ENCODE assay signal across 9 cellular contexts in genomic region chr3:122102191-122102935, GRCh38. TPM values are rescaled to one million over a fixed set of nuclear protein-coding genes. Genes with fewer than 3 reads are reported as not detected.
DNase-seq lines count a peak whose midpoint lies in the region; ATAC-seq and TF ChIP-seq lines count a peak whose summit lies in the region.
"Had no signal": no experiment of that assay in that cellular context is flagged by ENCODE, and none has a peak within 500 bp of the region (broad histone marks: within the 10 kb centered on the region; RNA-seq: fewer than 3 reads in every experiment).

No MANE protein-coding gene starts in this region.

- peak overlapping the region; percentile 75 for H3K27ac Mint-ChIP-seq in stimulated activated effector memory CD8-positive, alpha-beta T cell treated with anti-CD3 and anti-CD28 coated beads, Interleukin-12 subunit alpha, Interleukin-12 subunit beta, amount 100 ng/mL, for 72 hours
- H3K27ac Mint-ChIP-seq in progenitor cell of endocrine pancreas = no peak overlapping the region

- peaks cover 39% of the 10 kb centered on the region for H3K4me1 Mint-ChIP-seq in stimulated activated effector memory CD8-positive, alpha-beta T cell treated with anti-CD3 and anti-CD28 coated beads, Interleukin-12 subunit alpha, Interleukin-12 subunit beta, amount 100 ng/mL, for 72 hours
- no peaks in the 10 kb centered on the region for H3K4me1 Mint-ChIP-seq in progenitor cell of endocrine pancreas (ENCODE audit: low read depth)

- ATAC-seq in HG02678 (IDR thresholded peaks at IDR 0.05; ENCODE audit: unreplicated experiment) = peak; percentile 37
- ATAC-seq in stimulated activated effector memory CD8-positive, alpha-beta T cell treated with anti-CD3 and anti-CD28 coated beads, Interleukin-12 subunit alpha, Interleukin-12 subunit beta, amount 100 ng/mL, for 72 hours = peak; percentile 52
- no peak for ATAC-seq in GM19324 (IDR thresholded peaks at IDR 0.05; ENCODE audit: low FRiP score, unreplicated experiment)

- no peaks in the 10 kb centered on the region for H3K27me3 Mint-ChIP-seq in progenitor cell of endocrine pancreas

- peak overlapping the region; percentile 29 for H3K4me3 Mint-ChIP-seq in stimulated activated effector memory CD8-positive, alpha-beta T cell treated with anti-CD3 and anti-CD28 coated beads, Interleukin-12 subunit alpha, Interleukin-12 subunit beta, amount 100 ng/mL, for 72 hours
- H3K4me3 Mint-ChIP-seq in progenitor cell of endocrine pancreas (ENCODE audit: low read depth) = no peak overlapping the region

- peaks cover 7% of the 10 kb centered on the region for H3K36me3 Mint-ChIP-seq in stimulated activated effector memory CD8-positive, alpha-beta T cell treated with anti-CD3 and anti-CD28 coated beads, Interleukin-12 subunit alpha, Interleukin-12 subunit beta, amount 100 ng/mL, for 72 hours
- no peaks in the 10 kb centered on the region for H3K36me3 Mint-ChIP-seq in progenitor cell of endocrine pancreas (ENCODE audit: insufficient read depth)

- no peaks in the 10 kb centered on the region for H3K9me3 Mint-ChIP-seq in stimulated activated effector memory CD8-positive, alpha-beta T cell treated with anti-CD3 and anti-CD28 coated beads, Interleukin-12 subunit alpha, Interleukin-12 subunit beta, amount 100 ng/mL, for 72 hours
- no peaks in the 10 kb centered on the region for H3K9me3 Mint-ChIP-seq in progenitor cell of endocrine pancreas (ENCODE audit: low read depth)

- DNase-seq in activated effector memory CD4-positive, alpha-beta T cell treated with anti-CD3 and anti-CD28 coated beads, Interleukin-2, amount 50 U/mL, for 16 hours = peak; percentile 65
- DNase-seq in activated effector memory CD4-positive, alpha-beta T cell treated with Interleukin-2 at 50 U/mL for 16 hours = no peak
- DNase-seq in NOMO-1 treated with DMSO at 0.1 percent for 48 hours (lab: John Stamatoyannopoulos, UW; ENCODE audit: unreplicated experiment) (peak; percentile 87), progenitor cell of endocrine pancreas (ENCODE audit: low spot score, unreplicated experiment) (no peak), NCI-H748 treated with DMSO at 0.1 percent for 48 hours (lab: John Stamatoyannopoulos, UW) (no peak)
- peak in 1 of 2 donors; percentile 83 for DNase-seq in stimulated activated effector memory CD8-positive, alpha-beta T cell treated with anti-CD3 and anti-CD28 coated beads, Interleukin-12 subunit alpha, Interleukin-12 subunit beta, amount 100 ng/mL, for 72 hours (ENCODE audit: low spot score in 2 of 2)
- DNase-seq: substantia nigra had no signal

- TF ChIP-seq CTCF in progenitor cell of endocrine pancreas (IDR thresholded peaks at IDR 0.05; ENCODE audit: unreplicated experiment) = no peak

RNA-seq across cellular contexts. Expression of gene CD86, which starts 47.2 kb away (rescaled TPM):
- not detected in 2 replicates for total RNA-seq in progenitor cell of endocrine pancreas

Comparison
In these comparisons a context has a peak if more than half of its experiments do, and no peak if none do; other contexts are left out.
1. DNase-seq: peak in activated effector memory CD4-positive, alpha-beta T cell treated with anti-CD3 and anti-CD28 coated beads, Interleukin-2, amount 50 U/mL, for 16 hours (single experiment) and NOMO-1 treated with DMSO at 0.1 percent for 48 hours (single experiment); none in activated effector memory CD4-positive, alpha-beta T cell treated with Interleukin-2 at 50 U/mL for 16 hours (single experiment), progenitor cell of endocrine pancreas (single experiment) and NCI-H748 treated with DMSO at 0.1 percent for 48 hours (single experiment).